ENCODE assay signal across 9 cellular contexts in the genomic region with DNA sequence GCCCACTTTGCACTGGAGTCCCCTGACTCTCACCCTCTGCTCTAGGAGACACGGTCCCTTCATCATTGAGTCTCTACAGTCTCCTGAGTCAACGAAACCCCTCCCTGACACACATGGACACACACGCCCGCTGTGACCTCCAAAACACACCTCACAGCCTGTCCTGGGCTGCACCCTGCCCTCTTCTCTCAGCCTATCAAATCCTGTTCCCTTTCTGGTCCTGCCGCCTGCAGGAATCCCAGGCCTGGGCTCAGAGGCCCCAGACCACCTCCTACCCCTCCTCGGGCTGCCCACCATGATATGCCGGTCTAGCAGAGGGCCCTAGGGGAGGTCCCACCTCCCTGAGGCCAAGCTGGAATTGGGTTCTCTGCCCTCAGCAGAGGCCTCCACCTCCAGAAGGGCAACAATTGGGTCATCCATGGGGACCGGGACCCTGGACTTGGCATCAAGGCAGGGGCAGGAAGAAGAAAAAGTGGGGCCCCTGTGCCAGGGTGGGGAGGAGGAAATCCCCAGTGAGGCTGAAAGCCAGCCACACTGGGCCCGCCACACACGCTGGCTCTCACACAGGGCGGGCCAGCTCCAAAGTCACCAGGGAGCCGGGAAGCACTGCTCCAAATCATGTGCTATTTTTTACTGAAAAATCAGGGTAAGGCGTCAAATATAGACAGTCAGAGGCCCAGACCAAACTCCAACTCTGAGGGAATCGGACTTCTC. TPM values are rescaled to one million over a fixed set of nuclear protein-coding genes. Genes with fewer than 3 reads are reported as not detected.
DNase-seq lines count a peak whose midpoint lies in the region; ATAC-seq, FAIRE-seq and TF ChIP-seq lines count a peak whose summit lies in the region.
"Had no signal": no experiment of that assay in that cellular context is flagged by ENCODE, and none has a peak within 500 bp of the region (broad histone marks: within the 10 kb centered on the region; RNA-seq: fewer than 3 reads in every experiment).

No MANE protein-coding gene starts in this region.

- peak overlapping the region; percentile 99 for H3K9ac ChIP-seq in OCI-LY3 (ENCODE audit: low read length)

- no peaks in the 10 kb centered on the region for H3K9me3 Mint-ChIP-seq in CD4-positive, alpha-beta T cell
- H3K9me3 Mint-ChIP-seq in osteocyte (ENCODE audit: unreplicated experiment) = no peaks in the 10 kb centered on the region

- ATAC-seq in CD4-positive, alpha-beta T cell (ENCODE audit: poor library complexity) = no peak

- peaks cover 73% of the 10 kb centered on the region for H3K4me1 Mint-ChIP-seq in CD4-positive, alpha-beta T cell (ENCODE audit: low read depth)
- H3K4me1 Mint-ChIP-seq in osteocyte (ENCODE audit: unreplicated experiment) = peaks cover 37% of the 10 kb centered on the region

- H4K20me1 ChIP-seq in OCI-LY3 (ENCODE audit: insufficient read depth, low read length) = peaks cover 51% of the 10 kb centered on the region

- peaks cover 77% of the 10 kb centered on the region for H3K36me3 ChIP-seq in OCI-LY3 (replicated peaks; ENCODE audit: low read depth, low read length)

- peak overlapping the region; percentile 95 for H3K4me2 ChIP-seq in OCI-LY3 (ENCODE audit: low read length)

- H3K4me3 Mint-ChIP-seq in CD4-positive, alpha-beta T cell = peak overlapping the region; percentile 96
- H3K4me3 Mint-ChIP-seq in osteocyte (ENCODE audit: unreplicated experiment) = peak overlapping the region; percentile 91

- H3K36me3 Mint-ChIP-seq in CD4-positive, alpha-beta T cell (ENCODE audit: low read depth) = peaks cover 61% of the 10 kb centered on the region
- H3K36me3 Mint-ChIP-seq in osteocyte (ENCODE audit: unreplicated experiment) = peaks cover 32% of the 10 kb centered on the region

- H3K4me3 ChIP-seq in OCI-LY3 (ENCODE audit: low read length) (peak overlapping the region; percentile 93), epithelial cell of esophagus (ENCODE audit: low read length) (peak overlapping the region; percentile 74)

- POLR2A ChIA-PET in CD4-positive, alpha-beta T cell (lab: Charles Lee) = interaction anchor here (1.1 to 1.4 kb wide), 2 partner anchors 15 kb away, joined by 3 read pairs; no protein-coding TSS in a partner anchor

- H3K4me1 ChIP-seq in OCI-LY3 (ENCODE audit: low read length) = peaks cover 46% of the 10 kb centered on the region

- CTCF ChIA-PET in CD4-positive, alpha-beta T cell (lab: Charles Lee) = interaction anchor here (1.4 to 2.3 kb wide), 3 partner anchors 15 to 53 kb away, joined by 5 to 6 read pairs (median 5); no protein-coding TSS in a partner anchor

- H3K27me3 ChIP-seq in CD4-positive, alpha-beta T cell (ENCODE audit: control insufficient read depth, insufficient read depth, low read length) = no peaks in the 10 kb centered on the region
- H3K27me3 ChIP-seq in OCI-LY3 (ENCODE audit: low read depth, low read length) = no peaks in the 10 kb centered on the region

- intact Hi-C loops in CD4-positive, alpha-beta T cell (cut with DNase I, micrococcal nuclease) = no loop called here

- no peak for DNase-seq in CD4-positive, alpha-beta T cell
- DNase-seq in epithelial cell of esophagus (ENCODE audit: low read depth) = no peak
- DNase-seq in osteocyte (ENCODE audit: extremely low spot score, unreplicated experiment) = no peak
- no peak for DNase-seq in HTR-8/SVneo (ENCODE audit: insufficient read length, low spot score)
- no peak for DNase-seq in medulla oblongata (ENCODE audit: extremely low spot score)
- DNase-seq in COLO668 (lab: John Stamatoyannopoulos, UW; ENCODE audit: unreplicated experiment) = no peak
- no peak for DNase-seq in kidney glomerular epithelial cell (lab: John Stamatoyannopoulos, UW)

- no peaks in the 10 kb centered on the region for H3K9me3 ChIP-seq in CD4-positive, alpha-beta T cell (ENCODE audit: control insufficient read depth, low read length)
- no peaks in the 10 kb centered on the region for H3K9me3 ChIP-seq in OCI-LY3 (ENCODE audit: insufficient read depth, low read length)

- peak overlapping the region; percentile 85 for H3K27ac Mint-ChIP-seq in CD4-positive, alpha-beta T cell
- peak overlapping the region; percentile 79 for H3K27ac Mint-ChIP-seq in osteocyte (ENCODE audit: unreplicated experiment)

- H3K79me2 ChIP-seq in OCI-LY3 (ENCODE audit: low read length) = peaks cover 97% of the 10 kb centered on the region

- peak overlapping the region; percentile 70 for H3K27ac ChIP-seq in CD4-positive, alpha-beta T cell (ENCODE audit: low read depth, low read length)
- H3K27ac ChIP-seq in OCI-LY3 (ENCODE audit: low read length) = peak overlapping the region; percentile 98

- H2AFZ ChIP-seq in OCI-LY3 (ENCODE audit: low read depth, low read length) = no peak overlapping the region

- no peaks in the 10 kb centered on the region for H3K27me3 Mint-ChIP-seq in CD4-positive, alpha-beta T cell
- H3K27me3 Mint-ChIP-seq in osteocyte (ENCODE audit: unreplicated experiment) = no peaks in the 10 kb centered on the region

- no peak for FAIRE-seq in HTR-8/SVneo (lab: Jason Lieb, UNC)

- TF ChIP-seq CTCF in CD4-positive, alpha-beta T cell (IDR thresholded peaks at IDR 0.05) = no peak
- TF ChIP-seq CTCF in OCI-LY3 (IDR thresholded peaks at IDR 0.05; ENCODE audit: low read depth, low read length) (no peak), epithelial cell of esophagus (IDR thresholded peaks at IDR 0.05; ENCODE audit: insufficient read depth, low read depth, low read length, missing control alignments) (no peak), osteocyte (IDR thresholded peaks at IDR 0.05) (no peak)

RNA-seq across cellular contexts. Expression of gene PPP1R9B, which starts 3.4 kb away (rescaled TPM):
- 10 to 100 TPM; 53.4 to 55.7 TPM for total RNA-seq in CD4-positive, alpha-beta T cell
- 175 and 176 TPM in 2 replicates for total RNA-seq in osteocyte

RNA-seq across cellular contexts. Expression of gene SAMD14, which starts 17.1 kb away (rescaled TPM):
- total RNA-seq in CD4-positive, alpha-beta T cell = under 1 TPM; 0.33 to 0.53 TPM
- total RNA-seq in osteocyte = 36.1 and 36.8 TPM in 2 replicates

RNA-seq across cellular contexts. Expression of gene SGCA, which starts 18.7 kb away (rescaled TPM):
- total RNA-seq in CD4-positive, alpha-beta T cell = not detected
- total RNA-seq in osteocyte = 12.0 and 13.0 TPM in 2 replicates
- total RNA-seq: kidney epithelial cell had no signal

RNA-seq across cellular contexts. Expression of gene PDK2, which starts 51.9 kb away (rescaled TPM):
- 10 to 100 TPM in 1 of 2 experiments, 1 to 10 TPM in 1; 8.7 to 10.1 TPM for total RNA-seq in CD4-positive, alpha-beta T cell
- 66.2 and 67.0 TPM in 2 replicates for total RNA-seq in osteocyte

RNA-seq across cellular contexts. Expression of gene COL1A1, which starts 54.3 kb away (rescaled TPM):
- 10 to 100 TPM in 1 of 2 experiments, 1 to 10 TPM in 1; 10.0 to 11.4 TPM for total RNA-seq in CD4-positive, alpha-beta T cell
- total RNA-seq in osteocyte = 25,918 and 28,023 TPM in 2 replicates

Comparison
In these comparisons a context has a peak if more than half of its experiments do, and no peak if none do; other contexts are left out.
1. RNA of gene SAMD14, which starts 17.1 kb away (total RNA-seq): 36.1 to 36.8 TPM in osteocyte; 0.33 to 0.53 TPM in CD4-positive, alpha-beta T cell; every median in the first group is over 10 times any median in the second.
2. RNA of gene SGCA, which starts 18.7 kb away (total RNA-seq): 12.0 to 13.0 TPM in osteocyte; not detected in CD4-positive, alpha-beta T cell; every median in the first group is over 10 times any median in the second.